17 cellular contexts compared by ENCODE assay signal in the genomic region with DNA sequence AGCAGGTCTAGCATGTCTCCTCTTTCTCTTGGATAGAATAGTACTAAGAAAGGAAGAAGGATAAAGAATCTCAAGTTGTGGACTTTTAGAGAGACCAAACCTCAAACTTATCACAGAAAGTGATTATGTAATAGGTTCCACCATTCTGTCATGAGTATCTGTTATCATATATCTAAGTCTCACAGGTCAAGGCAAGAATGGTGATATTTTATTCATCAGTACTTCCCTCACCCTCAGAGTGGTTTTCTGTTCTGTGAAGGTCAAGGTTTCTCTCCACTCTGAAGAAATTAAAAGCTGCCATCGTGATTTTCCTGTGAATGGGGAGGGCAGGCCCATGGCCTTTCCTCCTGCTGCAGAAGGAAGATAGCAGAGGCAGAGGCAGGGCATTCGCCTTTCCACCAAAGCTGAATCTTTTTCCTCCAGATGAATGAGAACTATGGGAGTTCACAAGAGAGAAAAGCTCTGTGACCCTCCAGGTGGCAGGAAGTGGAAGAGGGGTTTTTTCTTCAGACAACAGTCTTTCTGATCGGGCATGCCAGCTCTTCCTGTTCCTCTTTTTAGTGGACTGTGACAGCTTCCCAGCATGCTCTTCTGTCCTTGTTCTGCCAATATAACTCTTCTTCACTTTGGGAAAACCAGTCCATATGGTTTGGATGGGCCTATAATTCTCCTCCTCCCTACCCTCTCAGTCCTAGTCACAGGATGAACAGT. TPM values are rescaled to one million over a fixed set of nuclear protein-coding genes. Genes with fewer than 3 reads are reported as not detected.
DNase-seq lines count a peak whose midpoint lies in the region; ATAC-seq lines count a peak whose summit lies in the region.
"Had no signal": no experiment of that assay in that cellular context is flagged by ENCODE, and none has a peak within 500 bp of the region (broad histone marks: within the 10 kb centered on the region; RNA-seq: fewer than 3 reads in every experiment).

No MANE protein-coding gene starts in this region.

- DNase-seq in RPMI8226 (peak; percentile 15), DMS 273 treated with DMSO at 0.1 percent for 48 hours (lab: John Stamatoyannopoulos, UW) (no peak), aorta (no peak), HuH-7 (ENCODE audit: low spot score) (no peak)
- no peak for DNase-seq in activated CD8-positive, alpha-beta memory T cell treated with anti-CD3 and anti-CD28 coated beads, Interleukin-2, amount 10 ng/mL, durations not matched to agents 7 days and 5 days
- DNase-seq: activated CD4-positive, CD25-positive, alpha-beta regulatory T cell; activated T-cell treated with anti-CD3 and anti-CD28 coated beads, Interleukin-2, amount 50 U/mL, for 1 hour; Caco-2; dorsolateral prefrontal cortex; mesenchymal stem cell; NCI-H1694 had no signal

- CTCF ChIA-PET in activated CD8-positive, alpha-beta memory T cell treated with anti-CD3 and anti-CD28 coated beads, Interleukin-2, amount 10 ng/mL, durations not matched to agents 7 days and 5 days (lab: Charles Lee): no interaction called here

- no peaks in the 10 kb centered on the region for H4K20me1 ChIP-seq in BLaER1 treated with 17β-estradiol and CSF1 and Interleukin-3, amounts not matched to agents 10 nM and 100 nM

- H3K4me3 Mint-ChIP-seq in activated CD8-positive, alpha-beta memory T cell treated with anti-CD3 and anti-CD28 coated beads, Interleukin-2, amount 10 ng/mL, durations not matched to agents 7 days and 5 days: no peak overlapping the region
- H3K4me3 Mint-ChIP-seq: type B pancreatic cell had no signal

- no peaks in the 10 kb centered on the region for H3K27me3 ChIP-seq in BLaER1 treated with 17β-estradiol and CSF1 and Interleukin-3, amounts not matched to agents 10 nM and 100 nM
- H3K27me3 ChIP-seq in aorta (ENCODE audit: control insufficient read depth in 1 of 2, insufficient read depth in 2 of 2, low read length in 1 of 2): no peaks in the 10 kb centered on the region
- H3K27me3 ChIP-seq: ascending aorta had no signal

- 41 to 51% methylated on average over 3 of the region's 3 CpGs for WGBS in aorta, 2 donors

- no peaks in the 10 kb centered on the region for H3K9me3 Mint-ChIP-seq in activated CD8-positive, alpha-beta memory T cell treated with anti-CD3 and anti-CD28 coated beads, Interleukin-2, amount 10 ng/mL, durations not matched to agents 7 days and 5 days (ENCODE audit: low read depth)
- H3K9me3 Mint-ChIP-seq: type B pancreatic cell had no signal

- H3K36me3 ChIP-seq in BLaER1 treated with 17β-estradiol and CSF1 and Interleukin-3, amounts not matched to agents 10 nM and 100 nM: no peaks in the 10 kb centered on the region
- H3K36me3 ChIP-seq in aorta (ENCODE audit: control insufficient read depth in 1 of 2, insufficient read depth in 2 of 2, low read length in 1 of 2): no peaks in the 10 kb centered on the region
- H3K36me3 ChIP-seq: ascending aorta had no signal

- H3K9me3 ChIP-seq in BLaER1 treated with 17β-estradiol and CSF1 and Interleukin-3, amounts not matched to agents 10 nM and 100 nM (replicated peaks in 1 of 11): no peaks in the 10 kb centered on the region
- peaks cover 1% of the 10 kb centered on the region for H3K9me3 ChIP-seq in aorta (ENCODE audit: control insufficient read depth, low read length)
- H3K9me3 ChIP-seq: A549, ascending aorta, Caco-2 had no signal

- peak overlapping the region in 8 of 11 experiments; percentile 22 to 65 (median 46); a peak in 17 of 22 replicates for H3K27ac ChIP-seq in BLaER1 treated with 17β-estradiol and CSF1 and Interleukin-3, amounts not matched to agents 10 nM and 100 nM
- H3K27ac ChIP-seq in aorta (ENCODE audit: low read depth in 1 of 2, low read length in 2 of 2): no peak overlapping the region
- H3K27ac ChIP-seq: A549, ascending aorta, dorsolateral prefrontal cortex had no signal

- H3K27me3 Mint-ChIP-seq in activated CD8-positive, alpha-beta memory T cell treated with anti-CD3 and anti-CD28 coated beads, Interleukin-2, amount 10 ng/mL, durations not matched to agents 7 days and 5 days: peaks cover 11% of the 10 kb centered on the region

- H3K36me3 Mint-ChIP-seq in activated CD8-positive, alpha-beta memory T cell treated with anti-CD3 and anti-CD28 coated beads, Interleukin-2, amount 10 ng/mL, durations not matched to agents 7 days and 5 days: no peaks in the 10 kb centered on the region
- H3K36me3 Mint-ChIP-seq: type B pancreatic cell had no signal

- H3K4me1 Mint-ChIP-seq in activated CD8-positive, alpha-beta memory T cell treated with anti-CD3 and anti-CD28 coated beads, Interleukin-2, amount 10 ng/mL, durations not matched to agents 7 days and 5 days: no peaks in the 10 kb centered on the region

- H3K4me3 ChIP-seq in BLaER1 treated with 17β-estradiol and CSF1 and Interleukin-3, amounts not matched to agents 10 nM and 100 nM: no peak overlapping the region
- H3K4me3 ChIP-seq in aorta (ENCODE audit: low read length in 2 of 2): no peak overlapping the region
- H3K4me3 ChIP-seq: A549, ascending aorta, dorsolateral prefrontal cortex had no signal

- peak; percentile 70 for ATAC-seq in GM19452 (IDR thresholded peaks at IDR 0.05; ENCODE audit: unreplicated experiment)
- peak; percentile 59 for ATAC-seq in HG02885 (IDR thresholded peaks at IDR 0.05; ENCODE audit: poor library complexity, unreplicated experiment)
- ATAC-seq in aorta (ENCODE audit: low FRiP score): no peak
- ATAC-seq in activated CD8-positive, alpha-beta memory T cell treated with anti-CD3 and anti-CD28 coated beads, Interleukin-2, amount 10 ng/mL, durations not matched to agents 7 days and 5 days: no peak
- ATAC-seq: A549 had no signal

- no peak overlapping the region for H3K9ac ChIP-seq in BLaER1 treated with 17β-estradiol and CSF1 and Interleukin-3, amounts not matched to agents 10 nM and 100 nM

- H3K4me2 ChIP-seq in BLaER1 treated with 17β-estradiol and CSF1 and Interleukin-3, amounts not matched to agents 10 nM and 100 nM: peak overlapping the region; percentile 29 to 77 (median 57); a peak in 21 of 22 replicates
- H3K4me2 ChIP-seq: A549 had no signal

- peaks cover 7 to 15% (median 13%) of the 10 kb centered on the region in 10 experiments; a peak in 19 of 20 replicates for H3K4me1 ChIP-seq in BLaER1 treated with 17β-estradiol and CSF1 and Interleukin-3, amounts not matched to agents 10 nM and 100 nM
- H3K4me1 ChIP-seq in aorta (ENCODE audit: control insufficient read depth in 1 of 2, insufficient read depth in 2 of 2, low read length in 2 of 2): no peaks in the 10 kb centered on the region
- H3K4me1 ChIP-seq: A549, ascending aorta, Caco-2 had no signal

- no peak overlapping the region for H3K27ac Mint-ChIP-seq in activated CD8-positive, alpha-beta memory T cell treated with anti-CD3 and anti-CD28 coated beads, Interleukin-2, amount 10 ng/mL, durations not matched to agents 7 days and 5 days
- H3K27ac Mint-ChIP-seq: type B pancreatic cell had no signal

- intact Hi-C loops in aorta (cut with DNase I): no loop called here

RNA-seq across cellular contexts. Expression of gene CCK, which starts 37.1 kb away (rescaled TPM):
- not detected for total RNA-seq in aorta
- under 1 TPM in 1 of 2 donors, not detected in 1; 0.63 TPM for polyA plus RNA-seq in aorta
- total RNA-seq in activated CD8-positive, alpha-beta memory T cell treated with anti-CD3 and anti-CD28 coated beads, Interleukin-2, amount 10 ng/mL, durations not matched to agents 7 days and 5 days: not detected
- total RNA-seq: ascending aorta, Caco-2 had no signal

Comparison
In these comparisons a context has a peak if more than half of its experiments do, and no peak if none do; other contexts are left out.
1. H3K27ac ChIP-seq: peak in BLaER1 treated with 17β-estradiol and CSF1 and Interleukin-3, amounts not matched to agents 10 nM and 100 nM (8 of 11); none in aorta (0 of 2).
2. ATAC-seq: peak in GM19452 (single experiment) and HG02885 (single experiment); none in aorta (single experiment) and activated CD8-positive, alpha-beta memory T cell treated with anti-CD3 and anti-CD28 coated beads, Interleukin-2, amount 10 ng/mL, durations not matched to agents 7 days and 5 days (single experiment).